ENCODE assay signal across 26 cellular contexts in genomic region chr4:187424636-187425035, GRCh38.
"Had no signal": no experiment of that assay in that cellular context is flagged by ENCODE, and none has a peak within 500 bp of the region (broad histone marks: within the 10 kb centered on the region; RNA-seq: fewer than 3 reads in every experiment).

No MANE protein-coding gene starts in this region.

- H3K9me3 ChIP-seq: esophagus squamous epithelium, lower lobe of right lung, prostate gland, right atrium auricular region, testis, tibial artery had no signal

- H3K27me3 ChIP-seq: esophagus squamous epithelium, heart right ventricle, right atrium auricular region, testis, tibial artery had no signal

- DNase-seq: cortex of kidney; effector memory CD8-positive, alpha-beta T cell; erythroblast; esophagus squamous epithelium; foreskin melanocyte; glutamatergic neuron; heart right ventricle; hypothalamus; immature natural killer cell; islet precursor cell; kidney glomerular epithelial cell; left colon; left ventricle myocardium superior; lower lobe of right lung; naive thymus-derived CD8-positive, alpha-beta T cell; nephron progenitor cell; nucleus accumbens; stimulated activated CD4-positive, alpha-beta T cell treated with anti-CD3 and anti-CD28 coated beads, Interleukin-2, amount 100 ng/mL, for 24 hours; stimulated activated CD4-positive, alpha-beta T cell treated with anti-CD3 and anti-CD28 coated beads, Interleukin-4, amount 100 ng/mL, for 24 hours; stimulated activated naive CD4-positive, alpha-beta T cell treated with Interleukin-2 at 50 U/mL for 16 hours; substantia nigra; testis; tibial artery had no signal

- H3K27ac ChIP-seq: esophagus squamous epithelium, heart right ventricle, lower lobe of right lung, prostate gland, right atrium auricular region, testis, tibial artery had no signal

- H3K4me1 ChIP-seq: esophagus squamous epithelium, heart right ventricle, lower lobe of right lung, prostate gland, right atrium auricular region, testis, tibial artery had no signal

- H3K36me3 ChIP-seq: esophagus squamous epithelium, heart right ventricle, lower lobe of right lung, prostate gland, right atrium auricular region, tibial artery had no signal

- H3K4me3 ChIP-seq: esophagus squamous epithelium, heart right ventricle, lower lobe of right lung, prostate gland, right atrium auricular region, testis, tibial artery had no signal

- FAIRE-seq: endometrium had no signal
